In the genomic region with DNA sequence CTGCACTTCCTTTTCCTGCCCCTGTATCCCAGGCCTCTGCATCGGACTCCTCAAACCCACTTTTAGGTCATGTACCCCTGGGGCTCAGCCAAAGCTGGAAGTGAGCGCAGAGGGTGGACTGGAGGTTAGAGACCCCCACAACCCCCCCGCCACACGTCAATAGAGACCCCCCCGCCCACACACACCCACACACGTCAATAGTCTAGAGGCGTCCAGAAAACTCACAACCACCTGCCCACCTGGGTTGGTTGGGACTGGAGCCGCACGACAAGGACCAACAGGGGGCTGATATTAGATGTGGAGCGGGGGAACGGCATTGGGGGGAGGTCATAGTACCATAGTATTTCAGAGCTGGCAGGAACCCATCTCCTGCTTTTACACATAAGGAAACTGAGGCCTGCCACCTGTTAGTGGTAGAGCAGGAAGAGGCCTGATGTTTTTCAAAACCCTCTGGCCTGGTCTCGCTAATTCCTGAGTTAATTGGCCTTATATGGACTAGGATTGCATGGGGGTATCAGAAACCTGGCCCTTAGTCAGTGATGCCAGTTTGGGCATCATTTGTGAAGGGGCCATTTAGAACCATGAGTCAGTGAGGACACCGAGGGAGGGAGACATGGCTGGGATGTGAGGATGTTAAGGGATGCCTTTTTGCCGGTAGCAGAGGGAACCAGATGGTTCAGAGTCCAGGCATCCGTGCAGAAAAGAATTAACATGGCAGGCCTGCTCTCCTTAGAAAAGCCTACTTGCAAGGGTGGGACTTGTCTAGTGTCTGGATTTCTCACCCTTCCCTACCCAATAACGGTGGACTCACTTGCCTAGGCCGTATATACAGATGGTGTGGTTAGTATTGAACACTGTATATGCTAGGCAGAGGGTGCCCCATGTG, we compare ENCODE assay signal across 8 cellular contexts. TPM values are rescaled to one million over a fixed set of nuclear protein-coding genes. Genes with fewer than 3 reads are reported as not detected.
A peak's percentile ranks its signal among the peaks of the same experiment; 100 is the strongest.
DNase-seq lines count a peak whose midpoint lies in the region; ATAC-seq and TF ChIP-seq lines count a peak whose summit lies in the region.

No MANE protein-coding gene starts in this region.

- peak overlapping the region; percentile 74 for H3K27ac Mint-ChIP-seq in CD8-positive, alpha-beta T cell

- DNase-seq in CD8-positive, alpha-beta T cell, result no peak
- DNase-seq in NCI-H2171 treated with DMSO at 0.1 percent for 48 hours (lab: John Stamatoyannopoulos, UW), result peak; percentile 33
- peak; percentile 78 for DNase-seq in osteoblast (ENCODE audit: insufficient read length, low spot score, missing footprints)
- no peak for DNase-seq in SIG-M5 treated with dmso at 0.1 percent for 504 hours (lab: John Stamatoyannopoulos, UW; ENCODE audit: unreplicated experiment)
- DNase-seq in NCI-H526 (lab: John Stamatoyannopoulos, UW), result no peak
- no peak for DNase-seq in stimulated activated CD4-positive, alpha-beta T cell treated with anti-CD3 and anti-CD28 coated beads, Interleukin-4, amount 100 ng/mL, for 24 hours

- 77 to 81% methylated on average over 10 to 15 of the region's 17 CpGs for WGBS in ectodermal cell, 2 experiments

- H3K27me3 Mint-ChIP-seq in CD8-positive, alpha-beta T cell (ENCODE audit: low read depth), result no peaks in the 10 kb centered on the region

- POLR2A ChIA-PET in CD8-positive, alpha-beta T cell (lab: Charles Lee), result interaction anchor here (1.5 to 1.6 kb wide), 3 partner anchors 10 to 148 kb away, joined by 3 to 7 read pairs (median 6); a partner anchor contains a TSS

- H3K36me3 Mint-ChIP-seq in CD8-positive, alpha-beta T cell, result no peaks in the 10 kb centered on the region

- CTCF ChIA-PET in CD8-positive, alpha-beta T cell (lab: Charles Lee), result interaction anchor here (0.7 to 2.1 kb wide), 2 partner anchors 22 to 134 kb away, joined by 3 to 17 read pairs; no protein-coding TSS in a partner anchor

- H3K4me1 Mint-ChIP-seq in CD8-positive, alpha-beta T cell (ENCODE audit: low read depth), result peaks cover 37% of the 10 kb centered on the region

- peak overlapping the region; percentile 81 for H3K4me3 Mint-ChIP-seq in CD8-positive, alpha-beta T cell

- ATAC-seq in CD8-positive, alpha-beta T cell, result no peak
- no peak for ATAC-seq in HG03571 (IDR thresholded peaks at IDR 0.05; ENCODE audit: unreplicated experiment)

- H3K9me3 ChIP-seq in CD8-positive, alpha-beta T cell (ENCODE audit: low read length), result no peaks in the 10 kb centered on the region
- no peaks in the 10 kb centered on the region for H3K9me3 ChIP-seq in ectodermal cell (ENCODE audit: control insufficient read depth, low read length)
- H3K9me3 ChIP-seq in osteoblast (ENCODE audit: low read depth, low read length), result no peaks in the 10 kb centered on the region

- H3K4me3 ChIP-seq in CD8-positive, alpha-beta T cell (ENCODE audit: low read depth, low read length), result peak overlapping the region; percentile 71
- H3K4me3 ChIP-seq in ectodermal cell (ENCODE audit: insufficient read depth, low read depth, low read length) (peak overlapping the region; percentile 66), osteoblast (ENCODE audit: insufficient read depth, low read length) (peak overlapping the region; percentile 78)

- intact Hi-C loops in CD8-positive, alpha-beta T cell (cut with DNase I, micrococcal nuclease), result loop anchor here (2.0 to 5.0 kb wide), 4 partner anchors 23 to 397 kb away; a partner anchor contains a TSS

- peaks cover 17% of the 10 kb centered on the region for H3K4me1 ChIP-seq in CD8-positive, alpha-beta T cell (ENCODE audit: insufficient read depth, low read length)
- H3K4me1 ChIP-seq in ectodermal cell (ENCODE audit: control insufficient read depth, insufficient read depth, low read length), result no peaks in the 10 kb centered on the region
- peaks cover 8% of the 10 kb centered on the region for H3K4me1 ChIP-seq in osteoblast (ENCODE audit: insufficient read depth, low read length)

- H3K79me2 ChIP-seq in osteoblast (ENCODE audit: insufficient read depth, low read length), result peaks cover 20% of the 10 kb centered on the region

- H2AFZ ChIP-seq in osteoblast (ENCODE audit: low read length), result peak overlapping the region; percentile 74

- TF ChIP-seq CTCF in CD8-positive, alpha-beta T cell (IDR thresholded peaks at IDR 0.05), result no peak
- TF ChIP-seq CTCF in osteoblast (IDR thresholded peaks at IDR 0.05; ENCODE audit: extremely low read depth, low read depth, low read length), result no peak

- no peaks in the 10 kb centered on the region for H3K36me3 ChIP-seq in CD8-positive, alpha-beta T cell (ENCODE audit: insufficient read depth, low read length)
- H3K36me3 ChIP-seq in ectodermal cell (ENCODE audit: control insufficient read depth, insufficient read depth, low read length), result no peaks in the 10 kb centered on the region
- H3K36me3 ChIP-seq in osteoblast (ENCODE audit: insufficient read depth, low read length), result no peaks in the 10 kb centered on the region

- H3K4me2 ChIP-seq in osteoblast (ENCODE audit: insufficient read depth, low read length), result peak overlapping the region; percentile 81

- H3K27me3 ChIP-seq in CD8-positive, alpha-beta T cell (ENCODE audit: insufficient read depth, low read length), result no peaks in the 10 kb centered on the region
- peaks cover 20% of the 10 kb centered on the region for H3K27me3 ChIP-seq in ectodermal cell (ENCODE audit: control insufficient read depth, insufficient read depth, low read length, poor library complexity, severe bottlenecking)
- no peaks in the 10 kb centered on the region for H3K27me3 ChIP-seq in osteoblast (ENCODE audit: insufficient read depth, low read length)

- H3K9me3 Mint-ChIP-seq in CD8-positive, alpha-beta T cell, result no peaks in the 10 kb centered on the region

- H4K20me1 ChIP-seq in osteoblast (ENCODE audit: insufficient read depth, low read length), result peaks cover 7% of the 10 kb centered on the region

- peak overlapping the region; percentile 55 for H3K27ac ChIP-seq in CD8-positive, alpha-beta T cell (ENCODE audit: low read depth, low read length)
- H3K27ac ChIP-seq in ectodermal cell (ENCODE audit: insufficient read depth, low read depth, low read length, poor library complexity, severe bottlenecking), result no peak overlapping the region
- H3K27ac ChIP-seq in osteoblast (ENCODE audit: low read depth, low read length), result peak overlapping the region; percentile 36

RNA-seq across cellular contexts. Expression of a gene that starts 1.1 kb away (rescaled TPM):
- 10 to 100 TPM; 17.7 to 20.3 TPM for total RNA-seq in CD8-positive, alpha-beta T cell
- 20.4 TPM for polyA plus RNA-seq in ectodermal cell (2013, experiment 1 of 4)
- 19.8 TPM for polyA plus RNA-seq in ectodermal cell (2013, experiment 2 of 4)
- polyA plus RNA-seq in ectodermal cell (2013, experiment 3 of 4), result 24.5 TPM
- polyA plus RNA-seq in ectodermal cell (2013, experiment 4 of 4), result 24.2 TPM
- 33.7 and 35.4 TPM in 2 replicates for total RNA-seq in osteoblast

RNA-seq across cellular contexts. Expression of a gene that starts 19.1 kb away (rescaled TPM):
- 1 to 10 TPM; 2.6 to 2.9 TPM for total RNA-seq in CD8-positive, alpha-beta T cell
- 17.7 TPM for polyA plus RNA-seq in ectodermal cell (2013, experiment 1 of 4)
- 12.8 TPM for polyA plus RNA-seq in ectodermal cell (2013, experiment 2 of 4)
- 18.4 TPM for polyA plus RNA-seq in ectodermal cell (2013, experiment 3 of 4)
- polyA plus RNA-seq in ectodermal cell (2013, experiment 4 of 4), result 18.7 TPM
- total RNA-seq in osteoblast, result 6.5 and 7.1 TPM in 2 replicates

Comparison
In these comparisons a context has a peak if more than half of its experiments do, and no peak if none do; other contexts are left out.
1. DNase-seq: peak in NCI-H2171 treated with DMSO at 0.1 percent for 48 hours (single experiment) and osteoblast (single experiment); none in CD8-positive, alpha-beta T cell (0 of 7), SIG-M5 treated with dmso at 0.1 percent for 504 hours (single experiment), NCI-H526 (0 of 2) and stimulated activated CD4-positive, alpha-beta T cell treated with anti-CD3 and anti-CD28 coated beads, Interleukin-4, amount 100 ng/mL, for 24 hours (single experiment).
2. Peak in every context shown above with its lines, with median percentiles within 50 percentile points of each other: H3K4me3 ChIP-seq.